Comparison of ENCODE assay signal across 28 cellular contexts in genomic region chr4:5823542-5824211, GRCh38.
DNase-seq lines count a peak whose midpoint lies in the region; ATAC-seq, FAIRE-seq and TF ChIP-seq lines count a peak whose summit lies in the region.
"Had no signal": no experiment of that assay in that cellular context is flagged by ENCODE, and none has a peak within 500 bp of the region (broad histone marks: within the 10 kb centered on the region; RNA-seq: fewer than 3 reads in every experiment).

No MANE protein-coding gene starts in this region.

- H3K4me3 ChIP-seq in KMS-11 (IDR thresholded peaks at IDR 0.05; ENCODE audit: insufficient read depth, low read depth, low read length) (no peak overlapping the region), pancreas (no peak overlapping the region)
- H3K4me3 ChIP-seq: testis had no signal

- ATAC-seq in GM18505 (IDR thresholded peaks at IDR 0.05; ENCODE audit: unreplicated experiment) (peak; percentile 63), pancreas (no peak)
- ATAC-seq: PC-3, Right ventricle myocardium inferior, sciatic nerve had no signal

- H3K27ac Mint-ChIP-seq in endothelial cell (ENCODE audit: unreplicated experiment), result no peak overlapping the region
- H3K27ac Mint-ChIP-seq: dendritic cell treated with granulocyte-macrophage colony-stimulating factor and Interleukin-4, amounts not matched to agents 40 ng/mL and 50 ng/mL, for 4 days; immature natural killer cell; memory B cell had no signal

- TF ChIP-seq CTCF in KMS-11 (conservative IDR thresholded peaks at IDR 0.05; ENCODE audit: low read depth, low read length) (no peak), pancreas (IDR thresholded peaks at IDR 0.05) (no peak), endothelial cell (IDR thresholded peaks at IDR 0.05; ENCODE audit: unreplicated experiment) (no peak)

- no peaks in the 10 kb centered on the region for H3K9me3 Mint-ChIP-seq in endothelial cell (ENCODE audit: unreplicated experiment)
- H3K9me3 Mint-ChIP-seq: dendritic cell treated with granulocyte-macrophage colony-stimulating factor and Interleukin-4, amounts not matched to agents 40 ng/mL and 50 ng/mL, for 4 days; memory B cell had no signal

- H3K4me3 Mint-ChIP-seq in endothelial cell (ENCODE audit: unreplicated experiment), result no peak overlapping the region
- H3K4me3 Mint-ChIP-seq: dendritic cell treated with granulocyte-macrophage colony-stimulating factor and Interleukin-4, amounts not matched to agents 40 ng/mL and 50 ng/mL, for 4 days; immature natural killer cell; memory B cell had no signal

- no peak overlapping the region for H2AFZ ChIP-seq in KMS-11 (ENCODE audit: low read depth)

- peaks cover 20% of the 10 kb centered on the region for H3K4me1 ChIP-seq in KMS-11 (ENCODE audit: low read depth, poor library complexity, severe bottlenecking)
- no peaks in the 10 kb centered on the region for H3K4me1 ChIP-seq in pancreas
- H3K4me1 ChIP-seq: testis had no signal

- H3K36me3 Mint-ChIP-seq in endothelial cell (ENCODE audit: low read depth, unreplicated experiment), result peaks cover 37% of the 10 kb centered on the region
- H3K36me3 Mint-ChIP-seq: immature natural killer cell, memory B cell had no signal

- in situ Hi-C loops in G401 (cut with HindIII; ENCODE audit: low sequenced_read_pairs), result no loop called here

- peaks cover 8% of the 10 kb centered on the region for H3K27me3 Mint-ChIP-seq in endothelial cell (ENCODE audit: unreplicated experiment)

- H4K20me1 ChIP-seq in KMS-11 (ENCODE audit: insufficient read depth), result no peaks in the 10 kb centered on the region

- H3K27me3 ChIP-seq in KMS-11 (ENCODE audit: insufficient read depth, low read depth) (no peaks in the 10 kb centered on the region), pancreas (no peaks in the 10 kb centered on the region)
- H3K27me3 ChIP-seq: testis had no signal

- peak overlapping the region; percentile 14; the same call in 1 of the 2 replicates for H3K4me2 ChIP-seq in KMS-11

- no peaks in the 10 kb centered on the region for H3K79me2 ChIP-seq in KMS-11 (ENCODE audit: insufficient read depth, low read depth)

- WGBS in pancreas, 2 donors, result 89 to 96% methylated on average over 10 of the region's 10 CpGs

- DNase-seq in G401 (ENCODE audit: low spot score) (peak; percentile 36), cerebellar cortex (ENCODE audit: low spot score) (peak; percentile 22), NCI-H146 (lab: John Stamatoyannopoulos, UW) (no peak), pancreas (no peak), dermis blood vessel endothelial cell (no peak), endothelial cell (ENCODE audit: low spot score) (no peak)
- DNase-seq: activated gamma-delta T cell treated with Interleukin-2 at 50 U/mL for 16 hours; central memory CD4-positive, alpha-beta T cell; hypothalamus; immature natural killer cell; KBM-7; NCI-H1417; NK-92 treated with Interleukin-12 subunit alpha and Interleukin-12 subunit beta, amount 100 ng/mL, for 24 hours; PC-3; stimulated activated CD4-positive, alpha-beta T cell treated with anti-CD3 and anti-CD28 coated beads, Interleukin-4, amount 100 ng/mL, for 4 hours; stimulated activated naive CD4-positive, alpha-beta T cell; testis had no signal

- H3K9me3 ChIP-seq in pancreas, result no peaks in the 10 kb centered on the region
- H3K9me3 ChIP-seq: testis had no signal

- H3K27ac ChIP-seq in KMS-11, result no peak overlapping the region; the same call in 1 of the 2 replicates
- H3K27ac ChIP-seq in pancreas, result no peak overlapping the region
- H3K27ac ChIP-seq: testis, VCaP had no signal

- no peak overlapping the region for H3K9ac ChIP-seq in KMS-11

- TF ChIP-seq POLR2A in GM18505 (IDR thresholded peaks at IDR 0.05; ENCODE audit: borderline replicate concordance, extremely low read depth, insufficient read depth, insufficient read length), result no peak

- H3K36me3 ChIP-seq in KMS-11 (ENCODE audit: insufficient read depth), result no peaks in the 10 kb centered on the region
- no peaks in the 10 kb centered on the region for H3K36me3 ChIP-seq in pancreas

- intact Hi-C loops in pancreas (cut with DNase I), result no loop called here

- no peaks in the 10 kb centered on the region for H3K4me1 Mint-ChIP-seq in endothelial cell (ENCODE audit: unreplicated experiment)
- H3K4me1 Mint-ChIP-seq: memory B cell had no signal

- no peak for FAIRE-seq in pancreas (lab: Jason Lieb, UNC)
- FAIRE-seq: D721Med, endometrium, frontal cortex, HTR-8/SVneo had no signal

Comparison
In these comparisons a context has a peak if more than half of its experiments do, and no peak if none do; other contexts are left out.
1. DNase-seq: peak in G401 (single experiment) and cerebellar cortex (single experiment); none in NCI-H146 (single experiment), pancreas (0 of 6), dermis blood vessel endothelial cell (single experiment) and endothelial cell (single experiment).